In genomic region chr10:28903063-28903462, GRCh38 we compare ENCODE assay signal across 26 cellular contexts.
"Had no signal": no experiment of that assay in that cellular context is flagged by ENCODE, and none has a peak within 500 bp of the region (broad histone marks: within the 10 kb centered on the region; RNA-seq: fewer than 3 reads in every experiment).

No MANE protein-coding gene starts in this region.

- FAIRE-seq: colon, kidney had no signal

- H3K27ac ChIP-seq: dorsolateral prefrontal cortex, foreskin keratinocyte, gastroesophageal sphincter, heart left ventricle, hepatocyte, ovary, psoas muscle, skin epidermis, spleen, suprapubic skin had no signal

- H3K4me2 ChIP-seq: hepatocyte had no signal

- H3K27ac Mint-ChIP-seq: naive thymus-derived CD4-positive, alpha-beta T cell; nephron progenitor cell; stimulated activated naive B cell treated with anti-CD40 and anti-IgM and Interleukin-4, amounts not matched to agents 10 μg/mL and 1 μg/mL and 100 μg/mL, for 72 hours; stimulated activated naive CD8-positive, alpha-beta T cell treated with anti-CD3 and anti-CD28 coated beads, Interleukin-15, Interleukin-2, amounts not matched to agents 100 ng/mL and 50 ng/mL, for 24 hours had no signal

- H3K27me3 Mint-ChIP-seq: stimulated activated naive B cell treated with anti-CD40 and anti-IgM and Interleukin-4, amounts not matched to agents 10 μg/mL and 1 μg/mL and 100 μg/mL, for 72 hours; stimulated activated naive CD8-positive, alpha-beta T cell treated with anti-CD3 and anti-CD28 coated beads, Interleukin-15, Interleukin-2, amounts not matched to agents 100 ng/mL and 50 ng/mL, for 24 hours had no signal

- H3K4me3 Mint-ChIP-seq: naive thymus-derived CD4-positive, alpha-beta T cell; nephron progenitor cell; stimulated activated naive B cell treated with anti-CD40 and anti-IgM and Interleukin-4, amounts not matched to agents 10 μg/mL and 1 μg/mL and 100 μg/mL, for 72 hours; stimulated activated naive CD8-positive, alpha-beta T cell treated with anti-CD3 and anti-CD28 coated beads, Interleukin-15, Interleukin-2, amounts not matched to agents 100 ng/mL and 50 ng/mL, for 24 hours had no signal

- H3K4me1 ChIP-seq: gastroesophageal sphincter, psoas muscle, spleen, suprapubic skin had no signal

- H3K9me3 ChIP-seq: gastroesophageal sphincter, heart left ventricle, ovary, psoas muscle, spleen, suprapubic skin had no signal

- H3K4me1 Mint-ChIP-seq: naive thymus-derived CD4-positive, alpha-beta T cell; stimulated activated naive B cell treated with anti-CD40 and anti-IgM and Interleukin-4, amounts not matched to agents 10 μg/mL and 1 μg/mL and 100 μg/mL, for 72 hours had no signal

- H3K36me3 ChIP-seq: gastroesophageal sphincter, heart left ventricle, ovary, spleen, suprapubic skin had no signal

- H3K4me3 ChIP-seq: dorsolateral prefrontal cortex, gastroesophageal sphincter, heart left ventricle, hepatocyte, ovary, psoas muscle, skin epidermis, spleen, suprapubic skin had no signal

- DNase-seq: dorsolateral prefrontal cortex; effector CD4-positive, alpha-beta T cell; foreskin keratinocyte; heart left ventricle; kidney; left ventricle myocardium superior; mesenchymal stem cell; midbrain; naive thymus-derived CD4-positive, alpha-beta T cell; nephron progenitor cell; occipital lobe; ovary; posterior cingulate gyrus; psoas muscle; right cardiac atrium; spleen; stimulated activated CD4-positive, alpha-beta T cell treated with anti-CD3 and anti-CD28 coated beads, Interleukin-15, amount 100 ng/mL, for 24 hours; stimulated activated CD4-positive, alpha-beta T cell treated with anti-CD3 and anti-CD28 coated beads, Interleukin-2, amount 100 ng/mL, for 48 hours; stimulated activated naive B cell treated with anti-CD40 and anti-IgM and Interleukin-4, amounts not matched to agents 10 μg/mL and 1 μg/mL and 100 μg/mL, for 72 hours; trophoblast cell had no signal

- H3K36me3 Mint-ChIP-seq: naive thymus-derived CD4-positive, alpha-beta T cell; stimulated activated naive B cell treated with anti-CD40 and anti-IgM and Interleukin-4, amounts not matched to agents 10 μg/mL and 1 μg/mL and 100 μg/mL, for 72 hours had no signal

- ATAC-seq: foreskin keratinocyte; gastroesophageal sphincter; heart left ventricle; left ventricle myocardium superior; naive thymus-derived CD4-positive, alpha-beta T cell; psoas muscle; right cardiac atrium; stimulated activated naive B cell treated with anti-CD40 and anti-IgM and Interleukin-4, amounts not matched to agents 10 μg/mL and 1 μg/mL and 100 μg/mL, for 72 hours had no signal

- H3K9me3 Mint-ChIP-seq: naive thymus-derived CD4-positive, alpha-beta T cell; stimulated activated naive B cell treated with anti-CD40 and anti-IgM and Interleukin-4, amounts not matched to agents 10 μg/mL and 1 μg/mL and 100 μg/mL, for 72 hours; stimulated activated naive CD8-positive, alpha-beta T cell treated with anti-CD3 and anti-CD28 coated beads, Interleukin-15, Interleukin-2, amounts not matched to agents 100 ng/mL and 50 ng/mL, for 24 hours had no signal
